Comparison of ENCODE assay signal across 15 cellular contexts in the genomic region with DNA sequence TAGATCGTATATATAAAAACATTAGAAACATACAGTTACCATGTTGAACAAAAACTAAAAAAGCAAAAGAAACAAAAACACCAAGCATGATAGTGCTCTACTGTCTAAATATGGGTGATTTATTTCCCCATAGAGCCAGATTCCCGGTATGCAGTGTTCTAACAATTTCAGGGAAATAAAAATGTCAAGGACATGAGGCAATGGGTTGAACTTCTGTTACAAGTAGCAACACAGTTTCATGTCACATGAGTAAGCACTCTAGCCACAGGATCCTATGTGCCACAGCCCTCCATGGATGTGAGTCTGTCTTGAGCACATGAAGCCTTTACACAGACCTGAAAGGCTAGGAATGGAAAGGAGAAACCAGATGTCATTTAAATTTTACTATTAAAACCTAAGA.
DNase-seq lines count a peak whose midpoint lies in the region; FAIRE-seq and TF ChIP-seq lines count a peak whose summit lies in the region.
"Had no signal": no experiment of that assay in that cellular context is flagged by ENCODE, and none has a peak within 500 bp of the region (broad histone marks: within the 10 kb centered on the region; RNA-seq: fewer than 3 reads in every experiment).

No MANE protein-coding gene starts in this region.

- no peak for TF ChIP-seq CTCF in choroid plexus epithelial cell (conservative IDR thresholded peaks at IDR 0.05; ENCODE audit: low read depth, low read length)

- no peak overlapping the region for H3K9ac ChIP-seq in mesenchymal stem cell (ENCODE audit: low read length)
- H3K9ac ChIP-seq: BLaER1 had no signal

- H4K91ac ChIP-seq in mesenchymal stem cell (ENCODE audit: low read length): no peak overlapping the region

- H2BK120ac ChIP-seq in mesenchymal stem cell (ENCODE audit: low read depth, low read length): no peak overlapping the region

- no peak overlapping the region for H2AK5ac ChIP-seq in mesenchymal stem cell (ENCODE audit: low read length, severe bottlenecking)

- no peak overlapping the region for H3K4me3 ChIP-seq in choroid plexus epithelial cell (ENCODE audit: low read depth, low read length)
- no peak overlapping the region for H3K4me3 ChIP-seq in mesenchymal stem cell (ENCODE audit: insufficient read depth in 1 of 2, low read depth in 1 of 2, low read length in 2 of 2)
- H3K4me3 ChIP-seq: BLaER1 had no signal

- WGBS in mesenchymal stem cell: 25% methylated on average over 1 of the region's 2 CpGs

- no peak overlapping the region for H3K18ac ChIP-seq in mesenchymal stem cell (ENCODE audit: low read depth in 1 of 2, low read length in 2 of 2)

- H3K4ac ChIP-seq in mesenchymal stem cell (ENCODE audit: low read depth in 1 of 2, low read length in 2 of 2): no peak overlapping the region

- H3K9me3 ChIP-seq in mesenchymal stem cell (ENCODE audit: control insufficient read depth, low read length): no peaks in the 10 kb centered on the region
- H3K9me3 ChIP-seq: BLaER1 had no signal

- H3K4me1 ChIP-seq in mesenchymal stem cell (ENCODE audit: control insufficient read depth, insufficient read depth, low read depth, low read length): peaks cover 3% of the 10 kb centered on the region
- H3K4me1 ChIP-seq: BLaER1 had no signal

- no peak for FAIRE-seq in HTR-8/SVneo (lab: Jason Lieb, UNC)

- DNase-seq in AG08396 (ENCODE audit: low spot score): peak; percentile 23
- DNase-seq in LHCN-M2 (ENCODE audit: low read depth): peak; percentile 38
- DNase-seq in choroid plexus epithelial cell (ENCODE audit: low read depth): peak; percentile 61
- peak; percentile 64 for DNase-seq in mesenchymal stem cell
- no peak for DNase-seq in nucleus accumbens (lab: John Stamatoyannopoulos, UW)
- DNase-seq in HTR-8/SVneo (ENCODE audit: insufficient read length, low spot score): no peak
- no peak for DNase-seq in GM19240 (ENCODE audit: insufficient read length, low spot score)
- no peak for DNase-seq in activated CD8-positive, alpha-beta memory T cell treated with anti-CD3 and anti-CD28 coated beads, Interleukin-2, amount 50 U/mL, for 4 hours
- DNase-seq: central memory CD4-positive, alpha-beta T cell; erythroblast; immature natural killer cell; NCI-H82; nephron progenitor cell; stimulated activated CD8-positive, alpha-beta memory T cell treated with anti-CD3 and anti-CD28 coated beads, Interleukin-4, amount 100 ng/mL, for 48 hours had no signal

- H3K14ac ChIP-seq in mesenchymal stem cell (ENCODE audit: low read length in 2 of 2): no peak overlapping the region

- H3K79me1 ChIP-seq in mesenchymal stem cell (replicated peaks; ENCODE audit: low read length, poor library complexity, severe bottlenecking): peaks cover 5% of the 10 kb centered on the region

- no peak overlapping the region for H2BK15ac ChIP-seq in mesenchymal stem cell (ENCODE audit: low read depth, poor library complexity, severe bottlenecking)

- peak overlapping the region in 1 of 2 experiments; percentile 93 for H2BK12ac ChIP-seq in mesenchymal stem cell (ENCODE audit: low read length in 2 of 2)

- no peaks in the 10 kb centered on the region for H3K27me3 ChIP-seq in mesenchymal stem cell (ENCODE audit: control insufficient read depth in 1 of 2, insufficient read depth in 1 of 2, low read length in 2 of 2)
- H3K27me3 ChIP-seq: BLaER1 had no signal

- no peak overlapping the region for H2BK5ac ChIP-seq in mesenchymal stem cell (ENCODE audit: low read depth, low read length, poor library complexity, severe bottlenecking)

- H3K23ac ChIP-seq in mesenchymal stem cell (ENCODE audit: low read length in 2 of 2): no peak overlapping the region

- H3K27ac ChIP-seq in mesenchymal stem cell (ENCODE audit: low read length, poor library complexity, severe bottlenecking): no peak overlapping the region
- H3K27ac ChIP-seq: BLaER1 had no signal

- no peaks in the 10 kb centered on the region for H3K36me3 ChIP-seq in mesenchymal stem cell (ENCODE audit: control insufficient read depth in 1 of 2, insufficient read depth in 2 of 2, low read depth in 1 of 2, low read length in 2 of 2)
- H3K36me3 ChIP-seq: BLaER1 had no signal

- no peak overlapping the region for H4K8ac ChIP-seq in mesenchymal stem cell (ENCODE audit: low read length)

- no peak overlapping the region for H3K4me2 ChIP-seq in mesenchymal stem cell (ENCODE audit: low read length, poor library complexity, severe bottlenecking)
- H3K4me2 ChIP-seq: BLaER1 had no signal

- H2AFZ ChIP-seq in mesenchymal stem cell (ENCODE audit: low read depth, low read length): no peak overlapping the region

Comparison
In these comparisons a context has a peak if more than half of its experiments do, and no peak if none do; other contexts are left out.
1. DNase-seq: peak in AG08396 (single experiment), LHCN-M2 (single experiment), choroid plexus epithelial cell (single experiment) and mesenchymal stem cell (single experiment); none in nucleus accumbens (0 of 56), HTR-8/SVneo (single experiment), GM19240 (single experiment) and activated CD8-positive, alpha-beta memory T cell treated with anti-CD3 and anti-CD28 coated beads, Interleukin-2, amount 50 U/mL, for 4 hours (single experiment).